ENCODE assay signal across 1 cellular context in the genomic region with DNA sequence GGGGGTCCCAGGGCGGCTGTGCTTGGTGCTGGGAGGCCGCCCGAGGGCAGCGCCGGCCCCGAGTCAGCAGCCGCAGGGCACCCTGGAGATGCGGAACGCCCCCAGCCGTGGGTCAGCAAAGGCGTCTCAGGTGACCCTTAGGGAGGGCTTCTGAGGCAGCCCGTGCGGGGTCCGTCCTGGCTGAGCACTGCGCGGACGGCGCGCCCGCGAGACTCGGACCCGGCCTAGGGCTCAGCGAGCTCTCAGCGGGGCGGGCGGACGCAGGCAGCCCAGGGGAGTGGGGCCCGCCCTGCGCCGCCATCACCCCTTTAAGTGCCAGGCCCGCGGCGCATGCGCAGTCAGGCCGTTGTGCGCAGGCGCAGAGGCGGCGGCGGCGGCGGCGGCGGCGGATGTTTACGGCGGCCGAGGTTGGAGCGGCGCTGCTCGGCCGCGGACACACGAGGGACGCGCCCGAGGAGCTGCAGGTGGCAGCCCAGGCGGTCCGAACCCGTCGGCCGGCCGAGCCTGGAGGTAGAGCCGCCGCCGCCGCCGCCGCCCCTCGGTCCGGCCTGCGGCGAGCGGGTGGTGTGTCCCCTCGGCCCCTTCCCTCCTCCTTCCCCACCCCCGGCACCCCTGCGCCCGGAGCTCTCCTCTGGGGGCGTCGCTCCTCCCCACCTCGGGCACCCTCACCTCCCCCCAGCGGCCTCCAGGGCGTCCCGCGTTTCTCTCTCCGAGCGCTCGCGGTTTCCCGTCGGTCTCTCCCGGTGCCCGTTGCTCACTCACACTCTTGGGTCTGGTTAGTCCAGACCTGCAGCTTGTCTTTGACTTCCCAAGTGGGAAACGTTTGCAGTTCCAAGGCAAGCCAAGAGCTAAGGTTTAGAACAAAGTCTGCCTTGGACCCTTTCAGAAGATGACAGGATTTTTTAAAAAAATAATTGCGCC.
TF ChIP-seq lines count a peak whose summit lies in the region.

Gene PCMTD2 (plus strand): TSS at position 388 of the 921 bp plus-strand sequence. CDS start 4,218 bp downstream, outside the sequence.

TF ChIP-seq in K562, 482 proteins besides CTCF, POLR2A, EP300 and RAD21 (continued from another document and continues in another):
- TF ChIP-seq ZNF512 (tag; IDR thresholded peaks at IDR 0.05) (no peak), KLF16 (IDR thresholded peaks at IDR 0.05) (no peak), FOXJ2 (tag; IDR thresholded peaks at IDR 0.05) (no peak), SRSF9 (IDR thresholded peaks at IDR 0.05; ENCODE audit: borderline replicate concordance, low read depth, low read length) (no peak), TEAD2 (tag; IDR thresholded peaks at IDR 0.05) (no peak), NFE2L1 (tag; IDR thresholded peaks at IDR 0.05; ENCODE audit: borderline replicate concordance, low read depth) (no peak), ARID1B (IDR thresholded peaks at IDR 0.05) (no peak), TAF9B (IDR thresholded peaks at IDR 0.05; ENCODE audit: partially characterized antibody) (no peak), ZNF316 (IDR thresholded peaks at IDR 0.05) (peak; percentile 68), RBBP5 (IDR thresholded peaks at IDR 0.05; ENCODE audit: borderline replicate concordance, insufficient read depth, low read length, poor library complexity, severe bottlenecking) (peak; percentile 83), TOE1 (IDR thresholded peaks at IDR 0.05; ENCODE audit: borderline replicate concordance) (no peak), TOE1 (CRISPR knock-in tag; IDR thresholded peaks at IDR 0.05; ENCODE audit: borderline replicate concordance, low read depth) (no peak), TGIF2 (CRISPR knock-in tag; IDR thresholded peaks at IDR 0.05) (no peak), ZNF165 (CRISPR knock-in tag; IDR thresholded peaks at IDR 0.05; ENCODE audit: borderline replicate concordance) (no peak), ILK (tag; IDR thresholded peaks at IDR 0.05; ENCODE audit: borderline replicate concordance, low read depth) (no peak), ZNF76 (CRISPR knock-in tag; IDR thresholded peaks at IDR 0.05; ENCODE audit: borderline replicate concordance) (no peak), USF2 (CRISPR knock-in tag; IDR thresholded peaks at IDR 0.05) (no peak), JUNB (CRISPR knock-in tag; conservative IDR thresholded peaks at IDR 0.05) (no peak), ZNF24 (IDR thresholded peaks at IDR 0.05) (0 out of 2 replicates have a peak, but pooled peaks have one; percentile 17), SMARCA4 (IDR thresholded peaks at IDR 0.05) (0 out of 2 replicates have a peak, but pooled peaks have one; percentile 12), PHF21A (IDR thresholded peaks at IDR 0.05; ENCODE audit: borderline replicate concordance, low read depth) (no peak), NFIX (CRISPR knock-in tag; IDR thresholded peaks at IDR 0.05; ENCODE audit: low read depth) (no peak), NFATC3 (IDR thresholded peaks at IDR 0.05) (no peak), ZNF217 (CRISPR knock-in tag; IDR thresholded peaks at IDR 0.05) (no peak), ZNF41 (CRISPR knock-in tag; conservative IDR thresholded peaks at IDR 0.05) (no peak), MXD1 (CRISPR knock-in tag; IDR thresholded peaks at IDR 0.05; ENCODE audit: borderline replicate concordance, poor library complexity, severe bottlenecking) (no peak), PHB2 (IDR thresholded peaks at IDR 0.05; ENCODE audit: low read depth) (no peak), PTRF (tag; IDR thresholded peaks at IDR 0.05) (no peak), ELF1 (tag; IDR thresholded peaks at IDR 0.05) (no peak), HMG20A (CRISPR knock-in tag; conservative IDR thresholded peaks at IDR 0.05) (no peak), ERF (CRISPR knock-in tag; IDR thresholded peaks at IDR 0.05) (no peak; the same call in 1 of the 2 replicates), ZNF830 (CRISPR knock-in tag; IDR thresholded peaks at IDR 0.05) (no peak), ZNF668 (CRISPR knock-in tag; IDR thresholded peaks at IDR 0.05) (no peak), ARNT (IDR thresholded peaks at IDR 0.05) (no peak), ZNF140 (CRISPR knock-in tag; IDR thresholded peaks at IDR 0.05) (no peak), SP1 (CRISPR knock-in tag; IDR thresholded peaks at IDR 0.05) (peak; percentile 71; the same call in 1 of the 2 replicates), CBX2 (IDR thresholded peaks at IDR 0.05; ENCODE audit: insufficient read depth, low read length, poor library complexity, severe bottlenecking) (no peak), TBP (optimal IDR thresholded peaks at IDR 0.05; ENCODE audit: low read depth, low read length) (peak; percentile 39), NFE2 (IDR thresholded peaks at IDR 0.05; ENCODE audit: low read depth) (no peak), ZNF23 (CRISPR knock-in tag; IDR thresholded peaks at IDR 0.05) (no peak), YBX1 (IDR thresholded peaks at IDR 0.05) (no peak), DNMT1 (IDR thresholded peaks at IDR 0.05) (no peak), POLR2B (IDR thresholded peaks at IDR 0.05; ENCODE audit: low read depth, partially characterized antibody) (no peak), ZFP91 (CRISPR knock-in tag; IDR thresholded peaks at IDR 0.05) (peak; percentile 19; the same call in 1 of the 2 replicates), FOXK1 (CRISPR knock-in tag; IDR thresholded peaks at IDR 0.05; ENCODE audit: borderline replicate concordance) (no peak), KLF10 (CRISPR knock-in tag; IDR thresholded peaks at IDR 0.05) (no peak), CREB1 (IDR thresholded peaks at IDR 0.05) (no peak), CREB1 (CRISPR knock-in tag; IDR thresholded peaks at IDR 0.05) (no peak), SETDB1 (IDR thresholded peaks at IDR 0.05; ENCODE audit: low read length) (no peak), ZNF263 (CRISPR knock-in tag; IDR thresholded peaks at IDR 0.05; ENCODE audit: borderline replicate concordance) (peak; percentile 64; the same call in 1 of the 2 replicates), NUFIP1 (IDR thresholded peaks at IDR 0.05; ENCODE audit: partially characterized antibody) (no peak), ELF2 (CRISPR knock-in tag; IDR thresholded peaks at IDR 0.05) (no peak), CHD1 (IDR thresholded peaks at IDR 0.05; ENCODE audit: low read length) (no peak), EGR1 (conservative IDR thresholded peaks at IDR 0.05) (0 out of 2 replicates have a peak, but pooled peaks have one; percentile 11), PRMT5 (CRISPR knock-in tag; IDR thresholded peaks at IDR 0.05) (no peak), ZNF785 (CRISPR knock-in tag; IDR thresholded peaks at IDR 0.05) (no peak), CEBPB (tag; IDR thresholded peaks at IDR 0.05) (no peak), EP400 (IDR thresholded peaks at IDR 0.05) (no peak), KAT8 (IDR thresholded peaks at IDR 0.05; ENCODE audit: low read depth) (no peak), CSDE1 (IDR thresholded peaks at IDR 0.05) (no peak)
- TF ChIP-seq, protein P1, sequence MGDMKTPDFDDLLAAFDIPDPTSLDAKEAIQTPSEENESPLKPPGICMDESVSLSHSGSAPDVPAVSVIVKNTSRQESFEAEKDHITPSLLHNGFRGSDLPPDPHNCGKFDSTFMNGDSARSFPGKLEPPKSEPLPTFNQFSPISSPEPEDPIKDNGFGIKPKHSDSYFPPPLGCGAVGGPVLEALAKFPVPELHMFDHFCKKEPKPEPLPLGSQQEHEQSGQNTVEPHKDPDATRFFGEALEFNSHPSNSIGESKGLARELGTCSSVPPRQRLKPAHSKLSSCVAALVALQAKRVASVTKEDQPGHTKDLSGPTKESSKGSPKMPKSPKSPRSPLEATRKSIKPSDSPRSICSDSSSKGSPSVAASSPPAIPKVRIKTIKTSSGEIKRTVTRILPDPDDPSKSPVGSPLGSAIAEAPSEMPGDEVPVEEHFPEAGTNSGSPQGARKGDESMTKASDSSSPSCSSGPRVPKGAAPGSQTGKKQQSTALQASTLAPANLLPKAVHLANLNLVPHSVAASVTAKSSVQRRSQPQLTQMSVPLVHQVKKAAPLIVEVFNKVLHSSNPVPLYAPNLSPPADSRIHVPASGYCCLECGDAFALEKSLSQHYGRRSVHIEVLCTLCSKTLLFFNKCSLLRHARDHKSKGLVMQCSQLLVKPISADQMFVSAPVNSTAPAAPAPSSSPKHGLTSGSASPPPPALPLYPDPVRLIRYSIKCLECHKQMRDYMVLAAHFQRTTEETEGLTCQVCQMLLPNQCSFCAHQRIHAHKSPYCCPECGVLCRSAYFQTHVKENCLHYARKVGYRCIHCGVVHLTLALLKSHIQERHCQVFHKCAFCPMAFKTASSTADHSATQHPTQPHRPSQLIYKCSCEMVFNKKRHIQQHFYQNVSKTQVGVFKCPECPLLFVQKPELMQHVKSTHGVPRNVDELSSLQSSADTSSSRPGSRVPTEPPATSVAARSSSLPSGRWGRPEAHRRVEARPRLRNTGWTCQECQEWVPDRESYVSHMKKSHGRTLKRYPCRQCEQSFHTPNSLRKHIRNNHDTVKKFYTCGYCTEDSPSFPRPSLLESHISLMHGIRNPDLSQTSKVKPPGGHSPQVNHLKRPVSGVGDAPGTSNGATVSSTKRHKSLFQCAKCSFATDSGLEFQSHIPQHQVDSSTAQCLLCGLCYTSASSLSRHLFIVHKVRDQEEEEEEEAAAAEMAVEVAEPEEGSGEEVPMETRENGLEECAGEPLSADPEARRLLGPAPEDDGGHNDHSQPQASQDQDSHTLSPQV (IDR thresholded peaks at IDR 0.05): peak; percentile 85; the same call in 1 of the 2 replicates
- TF ChIP-seq, protein P2, sequence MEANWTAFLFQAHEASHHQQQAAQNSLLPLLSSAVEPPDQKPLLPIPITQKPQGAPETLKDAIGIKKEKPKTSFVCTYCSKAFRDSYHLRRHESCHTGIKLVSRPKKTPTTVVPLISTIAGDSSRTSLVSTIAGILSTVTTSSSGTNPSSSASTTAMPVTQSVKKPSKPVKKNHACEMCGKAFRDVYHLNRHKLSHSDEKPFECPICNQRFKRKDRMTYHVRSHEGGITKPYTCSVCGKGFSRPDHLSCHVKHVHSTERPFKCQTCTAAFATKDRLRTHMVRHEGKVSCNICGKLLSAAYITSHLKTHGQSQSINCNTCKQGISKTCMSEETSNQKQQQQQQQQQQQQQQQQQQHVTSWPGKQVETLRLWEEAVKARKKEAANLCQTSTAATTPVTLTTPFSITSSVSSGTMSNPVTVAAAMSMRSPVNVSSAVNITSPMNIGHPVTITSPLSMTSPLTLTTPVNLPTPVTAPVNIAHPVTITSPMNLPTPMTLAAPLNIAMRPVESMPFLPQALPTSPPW (CRISPR knock-in tag; IDR thresholded peaks at IDR 0.05): peak; percentile 62; the same call in 1 of the 2 replicates
- TF ChIP-seq, protein P3, sequence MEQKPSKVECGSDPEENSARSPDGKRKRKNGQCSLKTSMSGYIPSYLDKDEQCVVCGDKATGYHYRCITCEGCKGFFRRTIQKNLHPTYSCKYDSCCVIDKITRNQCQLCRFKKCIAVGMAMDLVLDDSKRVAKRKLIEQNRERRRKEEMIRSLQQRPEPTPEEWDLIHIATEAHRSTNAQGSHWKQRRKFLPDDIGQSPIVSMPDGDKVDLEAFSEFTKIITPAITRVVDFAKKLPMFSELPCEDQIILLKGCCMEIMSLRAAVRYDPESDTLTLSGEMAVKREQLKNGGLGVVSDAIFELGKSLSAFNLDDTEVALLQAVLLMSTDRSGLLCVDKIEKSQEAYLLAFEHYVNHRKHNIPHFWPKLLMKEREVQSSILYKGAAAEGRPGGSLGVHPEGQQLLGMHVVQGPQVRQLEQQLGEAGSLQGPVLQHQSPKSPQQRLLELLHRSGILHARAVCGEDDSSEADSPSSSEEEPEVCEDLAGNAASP (IDR thresholded peaks at IDR 0.05): no peak
- TF ChIP-seq, protein P4, sequence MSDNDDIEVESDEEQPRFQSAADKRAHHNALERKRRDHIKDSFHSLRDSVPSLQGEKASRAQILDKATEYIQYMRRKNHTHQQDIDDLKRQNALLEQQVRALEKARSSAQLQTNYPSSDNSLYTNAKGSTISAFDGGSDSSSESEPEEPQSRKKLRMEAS (CRISPR knock-in tag; IDR thresholded peaks at IDR 0.05): peak; percentile 99
- TF ChIP-seq, protein P5, sequence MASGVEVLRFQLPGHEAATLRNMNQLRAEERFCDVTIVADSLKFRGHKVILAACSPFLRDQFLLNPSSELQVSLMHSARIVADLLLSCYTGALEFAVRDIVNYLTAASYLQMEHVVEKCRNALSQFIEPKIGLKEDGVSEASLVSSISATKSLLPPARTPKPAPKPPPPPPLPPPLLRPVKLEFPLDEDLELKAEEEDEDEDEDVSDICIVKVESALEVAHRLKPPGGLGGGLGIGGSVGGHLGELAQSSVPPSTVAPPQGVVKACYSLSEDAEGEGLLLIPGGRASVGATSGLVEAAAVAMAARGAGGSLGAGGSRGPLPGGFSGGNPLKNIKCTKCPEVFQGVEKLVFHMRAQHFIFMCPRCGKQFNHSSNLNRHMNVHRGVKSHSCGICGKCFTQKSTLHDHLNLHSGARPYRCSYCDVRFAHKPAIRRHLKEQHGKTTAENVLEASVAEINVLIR (CRISPR knock-in tag; IDR thresholded peaks at IDR 0.05): no peak
